In the genomic region with DNA sequence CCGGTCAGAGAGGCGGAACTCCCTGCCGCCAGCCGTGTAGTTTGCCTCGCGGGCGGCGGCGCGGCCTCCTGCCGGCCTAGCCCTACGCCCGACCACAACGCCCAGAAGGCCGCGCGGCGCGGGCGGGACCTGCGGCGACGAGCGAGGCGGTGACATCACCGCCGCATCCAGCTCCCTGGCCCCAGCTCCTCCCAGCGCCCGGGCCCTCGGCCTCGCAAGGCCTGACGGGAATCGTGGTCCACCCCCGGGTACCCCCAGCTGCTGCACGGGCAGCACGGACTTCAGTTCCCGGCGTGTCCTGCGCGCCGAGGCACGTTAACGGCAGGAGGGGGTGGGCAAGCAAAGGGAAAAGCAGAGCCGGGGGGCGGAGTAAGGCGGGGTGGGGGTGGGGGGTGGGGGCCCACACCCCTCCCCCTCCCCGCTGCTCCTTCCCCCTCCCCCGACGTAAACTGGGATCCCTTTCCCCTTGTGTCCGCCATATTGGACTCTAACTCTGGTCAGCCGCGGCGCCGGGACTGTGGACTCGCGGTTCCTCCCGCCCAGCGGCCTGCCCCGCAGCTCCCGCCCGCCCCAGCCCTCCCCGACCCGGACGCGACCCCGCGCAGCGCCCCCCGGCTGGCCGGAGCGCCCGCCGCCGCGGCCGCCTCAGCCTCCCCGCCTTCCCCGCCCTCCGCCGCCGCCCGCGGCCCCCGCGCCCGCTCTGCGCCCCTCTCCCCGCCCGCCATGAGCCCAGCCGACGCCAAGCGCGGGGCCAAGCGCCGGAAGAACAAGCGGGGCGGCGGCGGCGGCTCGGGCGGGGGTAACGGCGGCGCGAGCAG, we compare ENCODE assay signal across 8 cellular contexts. TPM values are rescaled to one million over a fixed set of nuclear protein-coding genes. Genes with fewer than 3 reads are reported as not detected.
DNase-seq lines count a peak whose midpoint lies in the region; ATAC-seq and TF ChIP-seq lines count a peak whose summit lies in the region.

A gene with protein sequence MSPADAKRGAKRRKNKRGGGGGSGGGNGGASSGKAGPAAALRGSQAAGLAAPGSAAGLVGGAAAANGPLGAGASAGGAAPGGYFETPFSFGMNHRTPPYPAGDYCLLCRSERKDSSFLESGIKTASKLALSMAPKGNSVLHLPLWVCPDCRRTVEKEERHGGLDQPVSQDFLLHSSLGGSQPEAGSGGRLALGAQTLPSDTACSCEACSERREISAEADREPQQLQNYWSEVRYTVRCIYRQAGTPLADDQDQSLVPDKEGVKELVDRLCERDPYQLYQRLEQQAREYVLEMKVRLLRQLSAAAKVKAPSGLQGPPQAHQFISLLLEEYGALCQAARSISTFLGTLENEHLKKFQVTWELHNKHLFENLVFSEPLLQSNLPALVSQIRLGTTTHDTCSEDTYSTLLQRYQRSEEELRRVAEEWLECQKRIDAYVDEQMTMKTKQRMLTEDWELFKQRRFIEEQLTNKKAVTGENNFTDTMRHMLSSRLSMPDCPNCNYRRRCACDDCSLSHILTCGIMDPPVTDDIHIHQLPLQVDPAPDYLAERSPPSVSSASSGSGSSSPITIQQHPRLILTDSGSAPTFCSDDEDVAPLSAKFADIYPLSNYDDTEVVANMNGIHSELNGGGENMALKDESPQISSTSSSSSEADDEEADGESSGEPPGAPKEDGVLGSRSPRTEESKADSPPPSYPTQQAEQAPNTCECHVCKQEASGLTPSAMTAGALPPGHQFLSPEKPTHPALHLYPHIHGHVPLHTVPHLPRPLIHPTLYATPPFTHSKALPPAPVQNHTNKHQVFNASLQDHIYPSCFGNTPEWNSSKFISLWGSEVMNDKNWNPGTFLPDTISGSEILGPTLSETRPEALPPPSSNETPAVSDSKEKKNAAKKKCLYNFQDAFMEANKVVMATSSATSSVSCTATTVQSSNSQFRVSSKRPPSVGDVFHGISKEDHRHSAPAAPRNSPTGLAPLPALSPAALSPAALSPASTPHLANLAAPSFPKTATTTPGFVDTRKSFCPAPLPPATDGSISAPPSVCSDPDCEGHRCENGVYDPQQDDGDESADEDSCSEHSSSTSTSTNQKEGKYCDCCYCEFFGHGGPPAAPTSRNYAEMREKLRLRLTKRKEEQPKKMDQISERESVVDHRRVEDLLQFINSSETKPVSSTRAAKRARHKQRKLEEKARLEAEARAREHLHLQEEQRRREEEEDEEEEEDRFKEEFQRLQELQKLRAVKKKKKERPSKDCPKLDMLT (N-terminal part only) (plus strand): TSS at position 455 of the 818 bp plus-strand sequence. CDS start 269 bp downstream, at position 724.

- H3K27me3 ChIP-seq in mononuclear cell (ENCODE audit: insufficient read depth, low read length): no peaks in the 10 kb centered on the region

- no peak for TF ChIP-seq EP300 in Ishikawa (IDR thresholded peaks at IDR 0.05; ENCODE audit: borderline replicate concordance)

- no peak for TF ChIP-seq RAD21 in Ishikawa (IDR thresholded peaks at IDR 0.05; ENCODE audit: low read depth)

- H3K4me1 ChIP-seq in mononuclear cell (ENCODE audit: insufficient read depth, low read length): peaks cover 31% of the 10 kb centered on the region

- no peaks in the 10 kb centered on the region for H3K9me3 ChIP-seq in mononuclear cell (ENCODE audit: low read depth, low read length)

- no peak for TF ChIP-seq CTCF in epithelial cell of esophagus (IDR thresholded peaks at IDR 0.05; ENCODE audit: insufficient read depth, low read depth, low read length, missing control alignments)

- peak; percentile 85 for ATAC-seq in GM21619 (IDR thresholded peaks at IDR 0.05; ENCODE audit: unreplicated experiment)

- DNase-seq in DMS153 (lab: John Stamatoyannopoulos, UW) (peak; percentile 92), OCI-M2 (lab: John Stamatoyannopoulos, UW; ENCODE audit: unreplicated experiment) (peak; percentile 49), activated T-cell treated with anti-CD3 and anti-CD28 coated beads for 4 hours (peak; percentile 98), epithelial cell of esophagus (ENCODE audit: low read depth) (peak; percentile 100)
- peak; percentile 97 to 99 for DNase-seq in stimulated activated CD8-positive, alpha-beta memory T cell treated with anti-CD3 and anti-CD28 coated beads, Interleukin-2, amount 100 ng/mL, for 48 hours (ENCODE audit: low read depth in 2 of 2)

- H3K4me3 ChIP-seq in epithelial cell of esophagus (ENCODE audit: low read length) (peak within 1 kb of the TSS; percentile 72), mononuclear cell (ENCODE audit: low read length) (peak within 1 kb of the TSS; percentile 69)

TF ChIP-seq in Ishikawa, 13 proteins besides CTCF, POLR2A, EP300 and RAD21:
- no peak for TF ChIP-seq FOXM1 (IDR thresholded peaks at IDR 0.05; ENCODE audit: borderline replicate concordance, low read depth)
- TF ChIP-seq, protein P1, sequence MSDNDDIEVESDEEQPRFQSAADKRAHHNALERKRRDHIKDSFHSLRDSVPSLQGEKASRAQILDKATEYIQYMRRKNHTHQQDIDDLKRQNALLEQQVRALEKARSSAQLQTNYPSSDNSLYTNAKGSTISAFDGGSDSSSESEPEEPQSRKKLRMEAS (IDR thresholded peaks at IDR 0.05): peak; percentile 18; the same call in 1 of the 2 replicates
- TF ChIP-seq, protein P2, sequence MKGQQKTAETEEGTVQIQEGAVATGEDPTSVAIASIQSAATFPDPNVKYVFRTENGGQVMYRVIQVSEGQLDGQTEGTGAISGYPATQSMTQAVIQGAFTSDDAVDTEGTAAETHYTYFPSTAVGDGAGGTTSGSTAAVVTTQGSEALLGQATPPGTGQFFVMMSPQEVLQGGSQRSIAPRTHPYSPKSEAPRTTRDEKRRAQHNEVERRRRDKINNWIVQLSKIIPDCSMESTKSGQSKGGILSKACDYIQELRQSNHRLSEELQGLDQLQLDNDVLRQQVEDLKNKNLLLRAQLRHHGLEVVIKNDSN (IDR thresholded peaks at IDR 0.05): no peak
- TF ChIP-seq ZBTB7A (IDR thresholded peaks at IDR 0.05; ENCODE audit: low read depth): 0 out of 2 replicates have a peak, but pooled peaks have one; percentile 6
- TF ChIP-seq TAF1 (IDR thresholded peaks at IDR 0.05; ENCODE audit: low read depth): peak; percentile 55; the same call in 1 of the 2 replicates
- TF ChIP-seq NFIC (IDR thresholded peaks at IDR 0.05): no peak
- TF ChIP-seq YY1 (IDR thresholded peaks at IDR 0.05; ENCODE audit: low read depth): peak; percentile 90
- TF ChIP-seq TCF12 (IDR thresholded peaks at IDR 0.05; ENCODE audit: low read depth): peak; percentile 53; the same call in 1 of the 2 replicates
- TF ChIP-seq, protein P3, sequence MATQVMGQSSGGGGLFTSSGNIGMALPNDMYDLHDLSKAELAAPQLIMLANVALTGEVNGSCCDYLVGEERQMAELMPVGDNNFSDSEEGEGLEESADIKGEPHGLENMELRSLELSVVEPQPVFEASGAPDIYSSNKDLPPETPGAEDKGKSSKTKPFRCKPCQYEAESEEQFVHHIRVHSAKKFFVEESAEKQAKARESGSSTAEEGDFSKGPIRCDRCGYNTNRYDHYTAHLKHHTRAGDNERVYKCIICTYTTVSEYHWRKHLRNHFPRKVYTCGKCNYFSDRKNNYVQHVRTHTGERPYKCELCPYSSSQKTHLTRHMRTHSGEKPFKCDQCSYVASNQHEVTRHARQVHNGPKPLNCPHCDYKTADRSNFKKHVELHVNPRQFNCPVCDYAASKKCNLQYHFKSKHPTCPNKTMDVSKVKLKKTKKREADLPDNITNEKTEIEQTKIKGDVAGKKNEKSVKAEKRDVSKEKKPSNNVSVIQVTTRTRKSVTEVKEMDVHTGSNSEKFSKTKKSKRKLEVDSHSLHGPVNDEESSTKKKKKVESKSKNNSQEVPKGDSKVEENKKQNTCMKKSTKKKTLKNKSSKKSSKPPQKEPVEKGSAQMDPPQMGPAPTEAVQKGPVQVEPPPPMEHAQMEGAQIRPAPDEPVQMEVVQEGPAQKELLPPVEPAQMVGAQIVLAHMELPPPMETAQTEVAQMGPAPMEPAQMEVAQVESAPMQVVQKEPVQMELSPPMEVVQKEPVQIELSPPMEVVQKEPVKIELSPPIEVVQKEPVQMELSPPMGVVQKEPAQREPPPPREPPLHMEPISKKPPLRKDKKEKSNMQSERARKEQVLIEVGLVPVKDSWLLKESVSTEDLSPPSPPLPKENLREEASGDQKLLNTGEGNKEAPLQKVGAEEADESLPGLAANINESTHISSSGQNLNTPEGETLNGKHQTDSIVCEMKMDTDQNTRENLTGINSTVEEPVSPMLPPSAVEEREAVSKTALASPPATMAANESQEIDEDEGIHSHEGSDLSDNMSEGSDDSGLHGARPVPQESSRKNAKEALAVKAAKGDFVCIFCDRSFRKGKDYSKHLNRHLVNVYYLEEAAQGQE (IDR thresholded peaks at IDR 0.05; ENCODE audit: low read depth): no peak
- peak; percentile 81 for TF ChIP-seq CREB1 (IDR thresholded peaks at IDR 0.05; ENCODE audit: low read depth)

RNA-seq across cellular contexts. Expression of the gene that starts here (rescaled TPM):
- total RNA-seq in mononuclear cell: 21.0 TPM

Comparison
In these comparisons a context has a peak if more than half of its experiments do, and no peak if none do; other contexts are left out.
1. Peak in every context shown above with its lines: DNase-seq, ATAC-seq and H3K4me3 ChIP-seq.
2. DNase-seq: peak in every context shown above with its lines; median percentile 100 in epithelial cell of esophagus; 98 in activated T-cell treated with anti-CD3 and anti-CD28 coated beads for 4 hours; 98 in stimulated activated CD8-positive, alpha-beta memory T cell treated with anti-CD3 and anti-CD28 coated beads, Interleukin-2, amount 100 ng/mL, for 48 hours; 92 in DMS153; 49 in OCI-M2.